36 cellular contexts compared by ENCODE assay signal in genomic region chr11:113181094-113181493, GRCh38.
"Had no signal": no experiment of that assay in that cellular context is flagged by ENCODE, and none has a peak within 500 bp of the region (broad histone marks: within the 10 kb centered on the region; RNA-seq: fewer than 3 reads in every experiment).

No MANE protein-coding gene starts in this region.

- H3K4me3 ChIP-seq: adrenal gland, body of pancreas, esophagus squamous epithelium, gastroesophageal sphincter had no signal

- H3K27me3 ChIP-seq: adrenal gland, body of pancreas, gastroesophageal sphincter had no signal

- H3K9me3 ChIP-seq: adrenal gland, body of pancreas, esophagus squamous epithelium, gastroesophageal sphincter had no signal

- H3K27ac Mint-ChIP-seq: activated B cell treated with CpG ODN at 0.5 μM for 24 hours; activated CD8-positive, alpha-beta memory T cell treated with anti-CD3 and anti-CD28 coated beads, Interleukin-2, amount 10 ng/mL, durations not matched to agents 7 days and 5 days; activated CD8-positive, alpha-beta T cell treated with anti-CD3 and anti-CD28 coated beads for 36 hours; activated naive CD4-positive, alpha-beta T cell treated with anti-CD3 and anti-CD28 coated beads for 36 hours; activated naive CD4-positive, alpha-beta T cell treated with anti-CD3 and anti-CD28 coated beads, Interleukin-2, amount 50 U/mL, for 24 hours; activated naive CD8-positive, alpha-beta T cell treated with anti-CD3 and anti-CD28 coated beads for 36 hours; activated naive CD8-positive, alpha-beta T cell treated with anti-CD3 and anti-CD28 coated beads, Interleukin-2, amount 50 U/mL, for 24 hours; activated T-helper 1 cell treated with anti-CD3 and anti-CD28 coated beads, Interleukin-12 subunit alpha, Interleukin-12 subunit beta, Interleukin-2, Interleukin-4 antibody, amounts not matched to agents 30 ng/mL and 10 ng/mL and 1 ng/mL, durations not matched to agents 14 hours and 24 hours and 36 hours; activated T-helper 2 cell treated with anti-CD3 and anti-CD28 coated beads, Interferon-gamma antibody, Interleukin-2, Interleukin-4, amounts not matched to agents 10 μg/mL and 5 μg/mL and 100 μg/mL, durations not matched to agents 14 hours and 24 hours and 36 hours; effector memory CD8-positive, alpha-beta T cell; T-helper 17 cell; T-helper 2 cell treated with Interferon-gamma antibody and Interleukin-4, amounts not matched to agents 5 μg/mL and 100 μg/mL, for 36 hours had no signal

- DNase-seq: activated B cell treated with CpG ODN at 0.5 μM for 24 hours; activated CD4-positive, alpha-beta T cell treated with anti-CD3 and anti-CD28 coated beads for 48 hours; activated CD4-positive, alpha-beta T cell treated with anti-CD3 and anti-CD28 coated beads, Interleukin-2, amount 50 U/mL, for 1 hour; activated CD4-positive, alpha-beta T cell treated with anti-CD3 and anti-CD28 coated beads, Interleukin-2, amount 50 U/mL, for 48 hours; activated CD8-positive, alpha-beta memory T cell treated with anti-CD3 and anti-CD28 coated beads, Interleukin-2, amount 10 ng/mL, durations not matched to agents 7 days and 5 days; activated CD8-positive, alpha-beta memory T cell treated with anti-CD3 and anti-CD28 coated beads, Interleukin-2, amount 50 U/mL, for 4 hours; activated CD8-positive, alpha-beta T cell treated with anti-CD3 and anti-CD28 coated beads for 36 hours; activated effector memory CD4-positive, alpha-beta T cell treated with anti-CD3 and anti-CD28 coated beads, Interleukin-2, amount 50 U/mL, for 16 hours; activated naive CD4-positive, alpha-beta T cell treated with anti-CD3 and anti-CD28 coated beads for 36 hours; activated naive CD8-positive, alpha-beta T cell treated with anti-CD3 and anti-CD28 coated beads for 36 hours; activated naive CD8-positive, alpha-beta T cell treated with anti-CD3 and anti-CD28 coated beads, Interleukin-2, amount 50 U/mL, for 24 hours; activated T-cell treated with anti-CD3 and anti-CD28 coated beads, Interleukin-2, amount 50 U/mL, for 1 hour; activated T-cell treated with anti-CD3 and anti-CD28 coated beads, Interleukin-2, amount 50 U/mL, for 48 hours; adrenal gland; amygdala; aorta; body of pancreas; caudate nucleus; cortex of kidney; dermis blood vessel endothelial cell; effector CD4-positive, alpha-beta T cell; effector memory CD8-positive, alpha-beta T cell; esophagus squamous epithelium; foreskin melanocyte; SW 1271; T-helper 1 cell; T-helper 17 cell; T1000; WERI-Rb-1 had no signal

- H3K4me1 ChIP-seq: body of pancreas had no signal

- H3K4me3 Mint-ChIP-seq: activated B cell treated with CpG ODN at 0.5 μM for 24 hours; activated CD8-positive, alpha-beta memory T cell treated with anti-CD3 and anti-CD28 coated beads, Interleukin-2, amount 10 ng/mL, durations not matched to agents 7 days and 5 days; activated CD8-positive, alpha-beta T cell treated with anti-CD3 and anti-CD28 coated beads for 36 hours; activated naive CD4-positive, alpha-beta T cell treated with anti-CD3 and anti-CD28 coated beads for 36 hours; activated naive CD4-positive, alpha-beta T cell treated with anti-CD3 and anti-CD28 coated beads, Interleukin-2, amount 50 U/mL, for 24 hours; activated naive CD8-positive, alpha-beta T cell treated with anti-CD3 and anti-CD28 coated beads for 36 hours; activated naive CD8-positive, alpha-beta T cell treated with anti-CD3 and anti-CD28 coated beads, Interleukin-2, amount 50 U/mL, for 24 hours; activated T-helper 1 cell treated with anti-CD3 and anti-CD28 coated beads, Interleukin-12 subunit alpha, Interleukin-12 subunit beta, Interleukin-2, Interleukin-4 antibody, amounts not matched to agents 30 ng/mL and 10 ng/mL and 1 ng/mL, durations not matched to agents 14 hours and 24 hours and 36 hours; effector memory CD8-positive, alpha-beta T cell; T-helper 17 cell; T-helper 2 cell treated with Interferon-gamma antibody and Interleukin-4, amounts not matched to agents 5 μg/mL and 100 μg/mL, for 36 hours had no signal

- H3K4me1 Mint-ChIP-seq: activated B cell treated with CpG ODN at 0.5 μM for 24 hours; activated CD8-positive, alpha-beta memory T cell treated with anti-CD3 and anti-CD28 coated beads, Interleukin-2, amount 10 ng/mL, durations not matched to agents 7 days and 5 days; activated naive CD4-positive, alpha-beta T cell treated with anti-CD3 and anti-CD28 coated beads, Interleukin-2, amount 50 U/mL, for 24 hours; activated naive CD8-positive, alpha-beta T cell treated with anti-CD3 and anti-CD28 coated beads for 36 hours; activated naive CD8-positive, alpha-beta T cell treated with anti-CD3 and anti-CD28 coated beads, Interleukin-2, amount 50 U/mL, for 24 hours; T-helper 17 cell had no signal

- H3K9me3 Mint-ChIP-seq: activated B cell treated with CpG ODN at 0.5 μM for 24 hours; activated CD8-positive, alpha-beta T cell treated with anti-CD3 and anti-CD28 coated beads for 36 hours; activated naive CD4-positive, alpha-beta T cell treated with anti-CD3 and anti-CD28 coated beads for 36 hours; activated naive CD4-positive, alpha-beta T cell treated with anti-CD3 and anti-CD28 coated beads, Interleukin-2, amount 50 U/mL, for 24 hours; activated naive CD8-positive, alpha-beta T cell treated with anti-CD3 and anti-CD28 coated beads for 36 hours; activated naive CD8-positive, alpha-beta T cell treated with anti-CD3 and anti-CD28 coated beads, Interleukin-2, amount 50 U/mL, for 24 hours; activated T-helper 1 cell treated with anti-CD3 and anti-CD28 coated beads, Interleukin-12 subunit alpha, Interleukin-12 subunit beta, Interleukin-2, Interleukin-4 antibody, amounts not matched to agents 30 ng/mL and 10 ng/mL and 1 ng/mL, durations not matched to agents 14 hours and 24 hours and 36 hours; activated T-helper 2 cell treated with anti-CD3 and anti-CD28 coated beads, Interferon-gamma antibody, Interleukin-2, Interleukin-4, amounts not matched to agents 10 μg/mL and 5 μg/mL and 100 μg/mL, durations not matched to agents 14 hours and 24 hours and 36 hours; effector memory CD8-positive, alpha-beta T cell; T-helper 2 cell treated with Interferon-gamma antibody and Interleukin-4, amounts not matched to agents 5 μg/mL and 100 μg/mL, for 36 hours had no signal

- H3K36me3 Mint-ChIP-seq: activated CD8-positive, alpha-beta memory T cell treated with anti-CD3 and anti-CD28 coated beads, Interleukin-2, amount 10 ng/mL, durations not matched to agents 7 days and 5 days; activated naive CD4-positive, alpha-beta T cell treated with anti-CD3 and anti-CD28 coated beads, Interleukin-2, amount 50 U/mL, for 24 hours; activated naive CD8-positive, alpha-beta T cell treated with anti-CD3 and anti-CD28 coated beads for 36 hours had no signal

- ATAC-seq: activated CD4-positive, CD25-positive, alpha-beta regulatory T cell treated with anti-CD3 and anti-CD28 coated beads, Interleukin-2, amount 50 U/mL, for 24 hours; activated CD8-positive, alpha-beta memory T cell treated with anti-CD3 and anti-CD28 coated beads, Interleukin-2, amount 10 ng/mL, durations not matched to agents 7 days and 5 days; activated CD8-positive, alpha-beta T cell treated with anti-CD3 and anti-CD28 coated beads for 36 hours; activated naive CD8-positive, alpha-beta T cell treated with anti-CD3 and anti-CD28 coated beads, Interleukin-2, amount 50 U/mL, for 24 hours; body of pancreas; effector memory CD8-positive, alpha-beta T cell; gastroesophageal sphincter; T-helper 17 cell had no signal

- H3K27ac ChIP-seq: adrenal gland, body of pancreas, epithelial cell of prostate, esophagus squamous epithelium, gastroesophageal sphincter, WERI-Rb-1 had no signal

- H3K36me3 ChIP-seq: adrenal gland, esophagus squamous epithelium, gastroesophageal sphincter, WERI-Rb-1 had no signal
